ENCODE assay signal across 2 cellular contexts in the genomic region with DNA sequence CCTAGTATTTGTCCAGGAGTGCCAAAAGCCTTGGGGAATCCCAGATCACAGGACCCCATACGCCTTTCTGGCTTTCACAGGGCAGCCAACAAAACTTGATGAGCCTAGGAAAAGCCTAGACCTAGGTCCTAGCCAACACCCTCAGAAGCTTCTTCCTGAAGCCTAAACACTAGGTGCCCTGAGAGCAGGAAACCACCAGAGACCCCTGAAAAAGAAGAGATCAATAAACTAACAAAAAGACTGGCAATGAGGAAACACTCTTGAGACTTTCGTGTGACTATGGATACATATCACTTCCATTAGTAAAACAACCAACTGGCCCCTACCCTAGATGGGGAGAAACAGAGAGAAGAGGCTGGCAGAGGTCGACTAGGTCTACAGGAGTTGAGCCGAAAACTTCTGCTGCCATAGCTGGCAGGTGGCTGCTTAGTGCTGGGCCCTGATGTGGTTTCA.
TF ChIP-seq lines count a peak whose summit lies in the region.

No MANE protein-coding gene starts in this region.

TF ChIP-seq in HCT116, 20 proteins besides CTCF, POLR2A, EP300 and RAD21:
- TF ChIP-seq, protein P1, sequence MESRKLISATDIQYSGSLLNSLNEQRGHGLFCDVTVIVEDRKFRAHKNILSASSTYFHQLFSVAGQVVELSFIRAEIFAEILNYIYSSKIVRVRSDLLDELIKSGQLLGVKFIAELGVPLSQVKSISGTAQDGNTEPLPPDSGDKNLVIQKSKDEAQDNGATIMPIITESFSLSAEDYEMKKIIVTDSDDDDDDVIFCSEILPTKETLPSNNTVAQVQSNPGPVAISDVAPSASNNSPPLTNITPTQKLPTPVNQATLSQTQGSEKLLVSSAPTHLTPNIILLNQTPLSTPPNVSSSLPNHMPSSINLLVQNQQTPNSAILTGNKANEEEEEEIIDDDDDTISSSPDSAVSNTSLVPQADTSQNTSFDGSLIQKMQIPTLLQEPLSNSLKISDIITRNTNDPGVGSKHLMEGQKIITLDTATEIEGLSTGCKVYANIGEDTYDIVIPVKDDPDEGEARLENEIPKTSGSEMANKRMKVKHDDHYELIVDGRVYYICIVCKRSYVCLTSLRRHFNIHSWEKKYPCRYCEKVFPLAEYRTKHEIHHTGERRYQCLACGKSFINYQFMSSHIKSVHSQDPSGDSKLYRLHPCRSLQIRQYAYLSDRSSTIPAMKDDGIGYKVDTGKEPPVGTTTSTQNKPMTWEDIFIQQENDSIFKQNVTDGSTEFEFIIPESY (IDR thresholded peaks at IDR 0.05; ENCODE audit: extremely low read depth, insufficient replicate concordance, low read length), result no peak
- TF ChIP-seq EZH2phosphoT487 (IDR thresholded peaks at IDR 0.05; ENCODE audit: borderline replicate concordance) (no peak), FOSL1 (IDR thresholded peaks at IDR 0.05; ENCODE audit: low read depth) (no peak), CEBPB (IDR thresholded peaks at IDR 0.05; ENCODE audit: low read depth) (no peak), ZNF274 (IDR thresholded peaks at IDR 0.05; ENCODE audit: low read depth, low read length) (no peak), ZFX (IDR thresholded peaks at IDR 0.05) (no peak), SRF (IDR thresholded peaks at IDR 0.05; ENCODE audit: low read depth) (no peak), POLR2AphosphoS5 (IDR thresholded peaks at IDR 0.05; ENCODE audit: low read depth, low read length) (no peak), CBX3 (IDR thresholded peaks at IDR 0.05; ENCODE audit: low read depth) (no peak), EZH2 (IDR thresholded peaks at IDR 0.05) (no peak)
- TF ChIP-seq, protein P2, sequence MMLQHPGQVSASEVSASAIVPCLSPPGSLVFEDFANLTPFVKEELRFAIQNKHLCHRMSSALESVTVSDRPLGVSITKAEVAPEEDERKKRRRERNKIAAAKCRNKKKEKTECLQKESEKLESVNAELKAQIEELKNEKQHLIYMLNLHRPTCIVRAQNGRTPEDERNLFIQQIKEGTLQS (IDR thresholded peaks at IDR 0.05), result no peak

TF ChIP-seq in GM12878, 131 proteins besides CTCF, POLR2A, EP300 and RAD21:
- TF ChIP-seq ETV6 (conservative IDR thresholded peaks at IDR 0.05 in 1 of 2, IDR thresholded peaks at IDR 0.05 in 1 of 2; ENCODE audit: borderline replicate concordance in 1 of 2, low read depth in 1 of 2), result peak in 1 of 2 experiments; percentile 10; a peak in 1 of 4 replicates
- TF ChIP-seq, protein P3, sequence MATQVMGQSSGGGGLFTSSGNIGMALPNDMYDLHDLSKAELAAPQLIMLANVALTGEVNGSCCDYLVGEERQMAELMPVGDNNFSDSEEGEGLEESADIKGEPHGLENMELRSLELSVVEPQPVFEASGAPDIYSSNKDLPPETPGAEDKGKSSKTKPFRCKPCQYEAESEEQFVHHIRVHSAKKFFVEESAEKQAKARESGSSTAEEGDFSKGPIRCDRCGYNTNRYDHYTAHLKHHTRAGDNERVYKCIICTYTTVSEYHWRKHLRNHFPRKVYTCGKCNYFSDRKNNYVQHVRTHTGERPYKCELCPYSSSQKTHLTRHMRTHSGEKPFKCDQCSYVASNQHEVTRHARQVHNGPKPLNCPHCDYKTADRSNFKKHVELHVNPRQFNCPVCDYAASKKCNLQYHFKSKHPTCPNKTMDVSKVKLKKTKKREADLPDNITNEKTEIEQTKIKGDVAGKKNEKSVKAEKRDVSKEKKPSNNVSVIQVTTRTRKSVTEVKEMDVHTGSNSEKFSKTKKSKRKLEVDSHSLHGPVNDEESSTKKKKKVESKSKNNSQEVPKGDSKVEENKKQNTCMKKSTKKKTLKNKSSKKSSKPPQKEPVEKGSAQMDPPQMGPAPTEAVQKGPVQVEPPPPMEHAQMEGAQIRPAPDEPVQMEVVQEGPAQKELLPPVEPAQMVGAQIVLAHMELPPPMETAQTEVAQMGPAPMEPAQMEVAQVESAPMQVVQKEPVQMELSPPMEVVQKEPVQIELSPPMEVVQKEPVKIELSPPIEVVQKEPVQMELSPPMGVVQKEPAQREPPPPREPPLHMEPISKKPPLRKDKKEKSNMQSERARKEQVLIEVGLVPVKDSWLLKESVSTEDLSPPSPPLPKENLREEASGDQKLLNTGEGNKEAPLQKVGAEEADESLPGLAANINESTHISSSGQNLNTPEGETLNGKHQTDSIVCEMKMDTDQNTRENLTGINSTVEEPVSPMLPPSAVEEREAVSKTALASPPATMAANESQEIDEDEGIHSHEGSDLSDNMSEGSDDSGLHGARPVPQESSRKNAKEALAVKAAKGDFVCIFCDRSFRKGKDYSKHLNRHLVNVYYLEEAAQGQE (IDR thresholded peaks at IDR 0.05; ENCODE audit: low read depth, low read length), result no peak
- 0 out of 2 replicates have a peak, but pooled peaks have one; percentile 52 for TF ChIP-seq TCF12 (IDR thresholded peaks at IDR 0.05; ENCODE audit: low read depth, low read length)
